In genomic region chr3:129016725-129017530, GRCh38 we compare ENCODE assay signal across 9 cellular contexts. TPM values are rescaled to one million over a fixed set of nuclear protein-coding genes. Genes with fewer than 3 reads are reported as not detected.
DNase-seq lines count a peak whose midpoint lies in the region; ATAC-seq, FAIRE-seq and TF ChIP-seq lines count a peak whose summit lies in the region.
"Had no signal": no experiment of that assay in that cellular context is flagged by ENCODE, and none has a peak within 500 bp of the region (broad histone marks: within the 10 kb centered on the region; RNA-seq: fewer than 3 reads in every experiment).

No MANE protein-coding gene starts in this region.

- H2AFZ ChIP-seq in Loucy (ENCODE audit: low read length), result no peak overlapping the region

- no peak for TF ChIP-seq POLR2A in H54 (IDR thresholded peaks at IDR 0.05; ENCODE audit: low read depth, low read length)

- DNase-seq in dermis microvascular lymphatic vessel endothelial cell (ENCODE audit: low read depth in 2 of 2) (peak; percentile 69 to 70), hypothalamus (lab: John Stamatoyannopoulos, UW) (no peak), H54 (ENCODE audit: insufficient read length, low spot score) (no peak)
- no peak for DNase-seq in effector CD8-positive, alpha-beta T cell (lab: John Stamatoyannopoulos, UW)
- DNase-seq in stimulated activated CD4-positive, alpha-beta T cell treated with anti-CD3 and anti-CD28 coated beads, Interleukin-4, amount 100 ng/mL, for 4 hours, result no peak

- H3F3A ChIP-seq in Loucy (ENCODE audit: low read depth), result peaks cover 16% of the 10 kb centered on the region; the same call in 1 of the 2 replicates

- no peaks in the 10 kb centered on the region for H3K9me2 ChIP-seq in Loucy (replicated peaks; ENCODE audit: low read depth, low read length)

- no peak for FAIRE-seq in H54 (lab: Jason Lieb, UNC)

- H4K20me1 ChIP-seq in Loucy (ENCODE audit: insufficient read depth, low read length, poor library complexity, severe bottlenecking), result no peaks in the 10 kb centered on the region

- H3K9ac ChIP-seq in Loucy (ENCODE audit: low read depth, low read length, poor library complexity, severe bottlenecking) (peak overlapping the region; percentile 47), skeletal muscle tissue (ENCODE audit: low read depth in 1 of 3, low read length in 3 of 3) (no peak overlapping the region)

- peak overlapping the region; percentile 80 for H3K4me2 ChIP-seq in Loucy (ENCODE audit: low read depth, low read length, poor library complexity, severe bottlenecking)

- no peaks in the 10 kb centered on the region for H3K9me3 ChIP-seq in Loucy (ENCODE audit: insufficient read depth, low read depth, low read length)
- H3K9me3 ChIP-seq in skeletal muscle tissue (ENCODE audit: control insufficient read depth in 3 of 3, low read length in 3 of 3), result no peaks in the 10 kb centered on the region

- H3K27me3 ChIP-seq in Loucy (ENCODE audit: insufficient read depth, low read length, poor library complexity, severe bottlenecking) (no peaks in the 10 kb centered on the region), skeletal muscle tissue (ENCODE audit: control insufficient read depth in 3 of 3, insufficient read depth in 3 of 3, low read length in 3 of 3) (no peaks in the 10 kb centered on the region)

- peak overlapping the region; percentile 40 for H3K27ac ChIP-seq in skeletal muscle tissue (ENCODE audit: low read depth, low read length)

- H3K36me3 ChIP-seq in Loucy (ENCODE audit: insufficient read depth, low read length), result no peaks in the 10 kb centered on the region
- no peaks in the 10 kb centered on the region for H3K36me3 ChIP-seq in skeletal muscle tissue (ENCODE audit: control insufficient read depth in 3 of 3, insufficient read depth in 3 of 3, low read length in 3 of 3)

- H3K79me2 ChIP-seq in Loucy (ENCODE audit: insufficient read depth, low read length), result no peaks in the 10 kb centered on the region

- peak overlapping the region; percentile 46 for H3K4me3 ChIP-seq in Loucy (ENCODE audit: low read length, poor library complexity, severe bottlenecking)
- no peak overlapping the region for H3K4me3 ChIP-seq in skeletal muscle tissue (ENCODE audit: low read length in 3 of 3)

- TF ChIP-seq CTCF in Loucy (conservative IDR thresholded peaks at IDR 0.05; ENCODE audit: low read length), result no peak

- ATAC-seq in GM19395 (IDR thresholded peaks at IDR 0.05; ENCODE audit: unreplicated experiment), result peak; percentile 64

- H3K4me1 ChIP-seq in Loucy (ENCODE audit: insufficient read depth, low read length, poor library complexity, severe bottlenecking) (peaks cover 47% of the 10 kb centered on the region), skeletal muscle tissue (ENCODE audit: control insufficient read depth in 3 of 3, insufficient read depth in 3 of 3, low read length in 3 of 3) (peaks cover 19 to 24% (median 22%) of the 10 kb centered on the region in 3 donors)

RNA-seq across cellular contexts. Expression of gene EFCC1, which starts 15.8 kb away (rescaled TPM):
- 2.7 and 9.0 TPM in 2 replicates for total RNA-seq in dermis microvascular lymphatic vessel endothelial cell
- total RNA-seq in skeletal muscle tissue, result 1.0 TPM

RNA-seq across cellular contexts. Expression of gene CFAP92, which starts 23.1 kb away (rescaled TPM):
- 0.51 and 1.0 TPM in 2 replicates for total RNA-seq in dermis microvascular lymphatic vessel endothelial cell
- total RNA-seq in skeletal muscle tissue, result 1.6 TPM

RNA-seq across cellular contexts. Expression of gene GP9, which starts 43.7 kb away (rescaled TPM):
- total RNA-seq in dermis microvascular lymphatic vessel endothelial cell, result not detected in 2 replicates
- total RNA-seq in skeletal muscle tissue, result not detected
- total RNA-seq: H4 had no signal

Comparison
In these comparisons a context has a peak if more than half of its experiments do, and no peak if none do; other contexts are left out.
1. DNase-seq: peak in dermis microvascular lymphatic vessel endothelial cell (2 of 2); none in effector CD8-positive, alpha-beta T cell (single experiment), hypothalamus (0 of 51), stimulated activated CD4-positive, alpha-beta T cell treated with anti-CD3 and anti-CD28 coated beads, Interleukin-4, amount 100 ng/mL, for 4 hours (0 of 2) and H54 (single experiment).